Comparison of ENCODE assay signal across 1 cellular context in genomic region chr7:148340881-148341280, GRCh38.
TF ChIP-seq lines count a peak whose summit lies in the region.

No MANE protein-coding gene starts in this region.

TF ChIP-seq in GM23338, 12 proteins besides CTCF, POLR2A, EP300 and RAD21 (continued from another document):
- TF ChIP-seq, protein P1, sequence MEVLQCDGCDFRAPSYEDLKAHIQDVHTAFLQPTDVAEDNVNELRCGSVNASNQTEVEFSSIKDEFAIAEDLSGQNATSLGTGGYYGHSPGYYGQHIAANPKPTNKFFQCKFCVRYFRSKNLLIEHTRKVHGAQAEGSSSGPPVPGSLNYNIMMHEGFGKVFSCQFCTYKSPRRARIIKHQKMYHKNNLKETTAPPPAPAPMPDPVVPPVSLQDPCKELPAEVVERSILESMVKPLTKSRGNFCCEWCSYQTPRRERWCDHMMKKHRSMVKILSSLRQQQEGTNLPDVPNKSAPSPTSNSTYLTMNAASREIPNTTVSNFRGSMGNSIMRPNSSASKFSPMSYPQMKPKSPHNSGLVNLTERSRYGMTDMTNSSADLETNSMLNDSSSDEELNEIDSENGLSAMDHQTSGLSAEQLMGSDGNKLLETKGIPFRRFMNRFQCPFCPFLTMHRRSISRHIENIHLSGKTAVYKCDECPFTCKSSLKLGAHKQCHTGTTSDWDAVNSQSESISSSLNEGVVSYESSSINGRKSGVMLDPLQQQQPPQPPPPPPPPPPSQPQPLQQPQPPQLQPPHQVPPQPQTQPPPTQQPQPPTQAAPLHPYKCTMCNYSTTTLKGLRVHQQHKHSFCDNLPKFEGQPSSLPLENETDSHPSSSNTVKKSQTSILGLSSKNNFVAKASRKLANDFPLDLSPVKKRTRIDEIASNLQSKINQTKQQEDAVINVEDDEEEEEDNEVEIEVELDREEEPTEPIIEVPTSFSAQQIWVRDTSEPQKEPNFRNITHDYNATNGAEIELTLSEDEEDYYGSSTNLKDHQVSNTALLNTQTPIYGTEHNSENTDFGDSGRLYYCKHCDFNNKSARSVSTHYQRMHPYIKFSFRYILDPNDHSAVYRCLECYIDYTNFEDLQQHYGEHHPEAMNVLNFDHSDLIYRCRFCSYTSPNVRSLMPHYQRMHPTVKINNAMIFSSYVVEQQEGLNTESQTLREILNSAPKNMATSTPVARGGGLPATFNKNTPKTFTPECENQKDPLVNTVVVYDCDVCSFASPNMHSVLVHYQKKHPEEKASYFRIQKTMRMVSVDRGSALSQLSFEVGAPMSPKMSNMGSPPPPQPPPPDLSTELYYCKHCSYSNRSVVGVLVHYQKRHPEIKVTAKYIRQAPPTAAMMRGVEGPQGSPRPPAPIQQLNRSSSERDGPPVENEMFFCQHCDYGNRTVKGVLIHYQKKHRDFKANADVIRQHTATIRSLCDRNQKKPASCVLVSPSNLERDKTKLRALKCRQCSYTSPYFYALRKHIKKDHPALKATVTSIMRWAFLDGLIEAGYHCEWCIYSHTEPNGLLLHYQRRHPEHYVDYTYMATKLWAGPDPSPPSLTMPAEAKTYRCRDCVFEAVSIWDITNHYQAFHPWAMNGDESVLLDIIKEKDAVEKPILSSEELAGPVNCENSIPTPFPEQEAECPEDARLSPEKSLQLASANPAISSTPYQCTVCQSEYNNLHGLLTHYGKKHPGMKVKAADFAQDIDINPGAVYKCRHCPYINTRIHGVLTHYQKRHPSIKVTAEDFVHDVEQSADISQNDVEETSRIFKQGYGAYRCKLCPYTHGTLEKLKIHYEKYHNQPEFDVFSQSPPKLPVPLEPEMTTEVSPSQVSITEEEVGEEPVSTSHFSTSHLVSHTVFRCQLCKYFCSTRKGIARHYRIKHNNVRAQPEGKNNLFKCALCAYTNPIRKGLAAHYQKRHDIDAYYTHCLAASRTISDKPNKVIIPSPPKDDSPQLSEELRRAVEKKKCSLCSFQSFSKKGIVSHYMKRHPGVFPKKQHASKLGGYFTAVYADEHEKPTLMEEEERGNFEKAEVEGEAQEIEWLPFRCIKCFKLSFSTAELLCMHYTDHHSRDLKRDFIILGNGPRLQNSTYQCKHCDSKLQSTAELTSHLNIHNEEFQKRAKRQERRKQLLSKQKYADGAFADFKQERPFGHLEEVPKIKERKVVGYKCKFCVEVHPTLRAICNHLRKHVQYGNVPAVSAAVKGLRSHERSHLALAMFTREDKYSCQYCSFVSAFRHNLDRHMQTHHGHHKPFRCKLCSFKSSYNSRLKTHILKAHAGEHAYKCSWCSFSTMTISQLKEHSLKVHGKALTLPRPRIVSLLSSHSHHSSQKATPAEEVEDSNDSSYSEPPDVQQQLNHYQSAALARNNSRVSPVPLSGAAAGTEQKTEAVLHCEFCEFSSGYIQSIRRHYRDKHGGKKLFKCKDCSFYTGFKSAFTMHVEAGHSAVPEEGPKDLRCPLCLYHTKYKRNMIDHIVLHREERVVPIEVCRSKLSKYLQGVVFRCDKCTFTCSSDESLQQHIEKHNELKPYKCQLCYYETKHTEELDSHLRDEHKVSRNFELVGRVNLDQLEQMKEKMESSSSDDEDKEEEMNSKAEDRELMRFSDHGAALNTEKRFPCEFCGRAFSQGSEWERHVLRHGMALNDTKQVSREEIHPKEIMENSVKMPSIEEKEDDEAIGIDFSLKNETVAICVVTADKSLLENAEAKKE (CRISPR knock-in tag; IDR thresholded peaks at IDR 0.05) = no peak
- TF ChIP-seq CREB1 (CRISPR knock-in tag; IDR thresholded peaks at IDR 0.05; ENCODE audit: low read depth) = no peak
